ENCODE assay signal across 27 cellular contexts in the genomic region with DNA sequence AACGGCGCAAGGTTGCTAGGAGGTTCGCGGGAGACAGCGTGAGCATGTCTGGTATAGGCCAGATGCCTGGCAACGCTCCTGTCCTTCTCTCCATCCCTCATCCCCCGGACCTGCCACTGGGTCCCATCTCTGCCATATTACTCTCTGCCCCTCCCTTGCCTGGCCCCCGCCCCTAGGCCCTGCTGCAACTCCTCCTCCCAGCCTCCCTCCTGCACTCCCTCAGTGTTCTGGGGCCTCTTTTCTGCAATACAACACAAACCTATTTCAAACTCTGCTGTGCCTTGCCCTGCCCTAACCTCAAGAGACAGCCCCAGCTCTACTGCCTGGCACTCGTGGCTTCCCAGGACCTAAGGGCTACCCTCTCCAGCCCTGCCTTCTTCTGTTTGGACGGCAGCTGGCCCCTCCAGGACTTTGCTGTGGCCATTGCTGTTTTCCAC. TPM values are rescaled to one million over a fixed set of nuclear protein-coding genes. Genes with fewer than 3 reads are reported as not detected.
DNase-seq lines count a peak whose midpoint lies in the region; ATAC-seq, FAIRE-seq and TF ChIP-seq lines count a peak whose summit lies in the region.
"Had no signal": no experiment of that assay in that cellular context is flagged by ENCODE, and none has a peak within 500 bp of the region (broad histone marks: within the 10 kb centered on the region; RNA-seq: fewer than 3 reads in every experiment).

No MANE protein-coding gene starts in this region.

- H3K9ac ChIP-seq in SK-N-MC (ENCODE audit: insufficient read length) (no peak overlapping the region), rectal smooth muscle tissue (ENCODE audit: low read length) (no peak overlapping the region)

- H3K4me3 Mint-ChIP-seq in endothelial cell (ENCODE audit: unreplicated experiment), result no peak overlapping the region
- H3K4me3 Mint-ChIP-seq: activated CD4-positive, alpha-beta memory T cell treated with anti-CD3 and anti-CD28 coated beads for 36 hours; CD4-positive, alpha-beta T cell; naive B cell had no signal

- peak overlapping the region; percentile 19; the same call in 1 of the 2 replicates for H3K27ac ChIP-seq in SK-N-MC
- H3K27ac ChIP-seq in rectal smooth muscle tissue (ENCODE audit: low read depth, low read length), result peak overlapping the region; percentile 53
- H3K27ac ChIP-seq in testis, result no peak overlapping the region
- H3K27ac ChIP-seq: body of pancreas had no signal

- H3K36me3 Mint-ChIP-seq in endothelial cell (ENCODE audit: low read depth, unreplicated experiment), result peaks cover 32% of the 10 kb centered on the region
- H3K36me3 Mint-ChIP-seq: naive B cell had no signal

- H3K4me3 ChIP-seq in SK-N-MC, result no peak overlapping the region
- no peak overlapping the region for H3K4me3 ChIP-seq in rectal smooth muscle tissue (ENCODE audit: low read length)
- H3K4me3 ChIP-seq in testis, result no peak overlapping the region
- H3K4me3 ChIP-seq: body of pancreas, coronary artery, lung had no signal

- H3K9me3 ChIP-seq in SK-N-MC (ENCODE audit: low read depth, low read length) (no peaks in the 10 kb centered on the region), testis (no peaks in the 10 kb centered on the region)
- H3K9me3 ChIP-seq: body of pancreas had no signal

- DNase-seq in GM12891 (ENCODE audit: insufficient read length, low spot score) (no peak), SK-N-MC (ENCODE audit: low read depth, low spot score) (no peak), endothelial cell (ENCODE audit: low spot score) (no peak), testis (no peak), NCI-H226 (no peak)
- DNase-seq: activated CD4-positive, alpha-beta memory T cell treated with anti-CD3 and anti-CD28 coated beads for 36 hours; activated naive CD4-positive, alpha-beta T cell treated with anti-CD3 and anti-CD28 coated beads, Interleukin-2, amount 50 U/mL, for 16 hours; activated T-cell treated with anti-CD3 and anti-CD28 coated beads, Interleukin-2, amount 50 U/mL, for 1 hour; body of pancreas; CD4-positive, alpha-beta T cell; DMS79 treated with DMSO at 0.1 percent for 48 hours; hippocampal formation; naive B cell; NCI-H1105 treated with DMSO at 0.1 percent for 48 hours; NCI-H2107; NCI-H526; SHP77; small intestine; stimulated activated CD4-positive, alpha-beta T cell treated with anti-CD3 and anti-CD28 coated beads, Interleukin-4, amount 100 ng/mL, for 24 hours; T-helper 1 cell had no signal

- 85 to 91% methylated on average over 10 of the region's 10 CpGs for whole genome bisulfite sequencing in testis, 2 donors

- FAIRE-seq in GM12891 (lab: Jason Lieb, UNC), result no peak
- FAIRE-seq: endometrium, islet of Langerhans, small intestine had no signal

- peaks cover 9% of the 10 kb centered on the region; the same call in 1 of the 2 replicates for H3K36me3 ChIP-seq in SK-N-MC (ENCODE audit: insufficient read depth, low read length)
- H3K36me3 ChIP-seq in rectal smooth muscle tissue (ENCODE audit: control insufficient read depth, insufficient read depth, low read length), result peaks cover 11% of the 10 kb centered on the region
- H3K36me3 ChIP-seq in testis (ENCODE audit: low read depth, missing control alignments), result no peaks in the 10 kb centered on the region

- H3K27me3 ChIP-seq in rectal smooth muscle tissue (ENCODE audit: control insufficient read depth, insufficient read depth, low read length) (no peaks in the 10 kb centered on the region), testis (no peaks in the 10 kb centered on the region)
- H3K27me3 ChIP-seq: body of pancreas had no signal

- H3K27me3 Mint-ChIP-seq in endothelial cell (ENCODE audit: unreplicated experiment), result peaks cover 27% of the 10 kb centered on the region
- H3K27me3 Mint-ChIP-seq: activated CD4-positive, alpha-beta memory T cell treated with anti-CD3 and anti-CD28 coated beads for 36 hours; CD4-positive, alpha-beta T cell; naive B cell had no signal

- H3K4me1 ChIP-seq in rectal smooth muscle tissue (ENCODE audit: control insufficient read depth, insufficient read depth, low read length) (peaks cover 38% of the 10 kb centered on the region), testis (peaks cover 32% of the 10 kb centered on the region)

- TF ChIP-seq POLR2A in GM12891 (IDR thresholded peaks at IDR 0.05; ENCODE audit: low read depth, low read length) (0 out of 2 replicates have a peak, but pooled peaks have one; percentile 33), testis (IDR thresholded peaks at IDR 0.05) (no peak)

- H3K27ac Mint-ChIP-seq in endothelial cell (ENCODE audit: unreplicated experiment), result peak overlapping the region; percentile 61
- H3K27ac Mint-ChIP-seq: activated CD4-positive, alpha-beta memory T cell treated with anti-CD3 and anti-CD28 coated beads for 36 hours; CD4-positive, alpha-beta T cell had no signal

- H3K4me1 Mint-ChIP-seq in endothelial cell (ENCODE audit: unreplicated experiment), result peaks cover 23% of the 10 kb centered on the region

- no peaks in the 10 kb centered on the region for H3K9me3 Mint-ChIP-seq in endothelial cell (ENCODE audit: unreplicated experiment)
- H3K9me3 Mint-ChIP-seq: activated CD4-positive, alpha-beta memory T cell treated with anti-CD3 and anti-CD28 coated beads for 36 hours; CD4-positive, alpha-beta T cell; naive B cell had no signal

- intact Hi-C loops in testis (cut with DNase I; ENCODE audit: low total_unique reads), result no loop called here

- TF ChIP-seq CTCF in endothelial cell (IDR thresholded peaks at IDR 0.05; ENCODE audit: unreplicated experiment) (no peak), testis (IDR thresholded peaks at IDR 0.05) (no peak)

- ATAC-seq in HG03469 (IDR thresholded peaks at IDR 0.05; ENCODE audit: unreplicated experiment) (no peak), GM21529 (IDR thresholded peaks at IDR 0.05; ENCODE audit: unreplicated experiment) (no peak)
- ATAC-seq: body of pancreas had no signal

TF ChIP-seq in GM12891, 5 proteins besides CTCF, POLR2A, EP300 and RAD21:
- TF ChIP-seq PAX5 (IDR thresholded peaks at IDR 0.05; ENCODE audit: insufficient read depth, low read length, severe bottlenecking) (no peak), POLR2AphosphoS5 (IDR thresholded peaks at IDR 0.05; ENCODE audit: low read depth, low read length) (0 out of 2 replicates have a peak, but pooled peaks have one; percentile 19)

RNA-seq across cellular contexts. Expression of gene DBN1, which starts 8.9 kb away (rescaled TPM):
- polyA plus RNA-seq in GM12891 (2012; ENCODE audit: low read depth, missing spikeins), result 36.9 TPM
- 315 TPM for total RNA-seq in endothelial cell (ENCODE audit: unreplicated experiment)
- 10 to 100 TPM; 69.6 to 83.1 TPM for total RNA-seq in testis
- 50.5 TPM for polyA plus RNA-seq in testis (ENCODE audit: insufficient read depth, low read depth, low replicate concordance)

RNA-seq across cellular contexts. Expression of gene PDLIM7, which starts 15.0 kb away (rescaled TPM):
- 38.1 TPM for polyA plus RNA-seq in GM12891 (2012; ENCODE audit: low read depth, missing spikeins)
- 238 TPM for total RNA-seq in endothelial cell (ENCODE audit: unreplicated experiment)
- total RNA-seq in testis, result 100 to 1,000 TPM in 1 of 2 donors, 10 to 100 TPM in 1; 90.5 to 118 TPM
- 72.2 TPM for polyA plus RNA-seq in testis (ENCODE audit: insufficient read depth, low read depth, low replicate concordance)

RNA-seq across cellular contexts. Expression of gene DOK3, which starts 27.2 kb away (rescaled TPM):
- 73.2 TPM for polyA plus RNA-seq in GM12891 (2012; ENCODE audit: low read depth, missing spikeins)
- total RNA-seq in endothelial cell (ENCODE audit: unreplicated experiment), result 51.4 TPM
- total RNA-seq in testis, result 10 to 100 TPM; 10.7 to 18.7 TPM
- polyA plus RNA-seq in testis (ENCODE audit: insufficient read depth, low read depth, low replicate concordance), result 10.4 TPM

RNA-seq across cellular contexts. Expression of gene DDX41, which starts 34.4 kb away (rescaled TPM):
- polyA plus RNA-seq in GM12891 (2012; ENCODE audit: low read depth, missing spikeins), result 114 TPM
- total RNA-seq in endothelial cell (ENCODE audit: unreplicated experiment) (125 TPM), testis (100 to 1,000 TPM; 193 to 197 TPM)
- polyA plus RNA-seq in testis (ENCODE audit: insufficient read depth, low read depth, low replicate concordance), result 99.1 TPM

RNA-seq across cellular contexts. Expression of gene PRR7, which starts 35.8 kb away (rescaled TPM):
- polyA plus RNA-seq in GM12891 (2012; ENCODE audit: low read depth, missing spikeins), result 8.4 TPM
- total RNA-seq in endothelial cell (ENCODE audit: unreplicated experiment) (0.97 TPM), testis (10 to 100 TPM; 19.9 to 23.2 TPM)
- 2.8 TPM for polyA plus RNA-seq in testis (ENCODE audit: insufficient read depth, low read depth, low replicate concordance)

Comparison
In these comparisons a context has a peak if more than half of its experiments do, and no peak if none do; other contexts are left out.
1. H3K27ac ChIP-seq: peak in SK-N-MC (single experiment) and rectal smooth muscle tissue (single experiment); none in testis (0 of 2).